ENCODE assay signal across 32 cellular contexts in genomic region chr22:43401661-43402060, GRCh38. TPM values are rescaled to one million over a fixed set of nuclear protein-coding genes. Genes with fewer than 3 reads are reported as not detected.
"Had no signal": no experiment of that assay in that cellular context is flagged by ENCODE, and none has a peak within 500 bp of the region (broad histone marks: within the 10 kb centered on the region; RNA-seq: fewer than 3 reads in every experiment).

No MANE protein-coding gene starts in this region.

- H3K27me3 ChIP-seq: brain microvascular endothelial cell had no signal

- H3K4me3 ChIP-seq: esophagus squamous epithelium, gastroesophageal sphincter, heart right ventricle had no signal

- DNase-seq: activated CD4-positive, alpha-beta memory T cell treated with anti-CD3 and anti-CD28 coated beads, Interleukin-2, amount 10 ng/mL, durations not matched to agents 7 days and 5 days; activated CD4-positive, alpha-beta T cell treated with anti-CD3 and anti-CD28 coated beads for 1 hour; activated CD4-positive, alpha-beta T cell treated with anti-CD3 and anti-CD28 coated beads for 4 hours; activated CD4-positive, alpha-beta T cell treated with anti-CD3 and anti-CD28 coated beads, Interleukin-2, amount 10 ng/mL, durations not matched to agents 7 days and 5 days; activated CD4-positive, alpha-beta T cell treated with anti-CD3 and anti-CD28 coated beads, Interleukin-2, amount 50 U/mL, for 4 hours; activated CD8-positive, alpha-beta memory T cell treated with anti-CD3 and anti-CD28 coated beads, Interleukin-2, amount 50 U/mL, for 48 hours; activated gamma-delta T cell; activated naive CD4-positive, alpha-beta T cell; activated naive CD4-positive, alpha-beta T cell treated with anti-CD3 and anti-CD28 coated beads, Interleukin-2, amount 10 ng/mL, durations not matched to agents 7 days and 5 days; activated naive CD8-positive, alpha-beta T cell treated with anti-CD3 and anti-CD28 coated beads, Interleukin-2, amount 10 ng/mL, durations not matched to agents 7 days and 5 days; activated T-cell treated with anti-CD3 and anti-CD28 coated beads for 4 hours; activated T-cell treated with anti-CD3 and anti-CD28 coated beads, Interleukin-2, amount 50 U/mL, for 24 hours; activated T-cell treated with anti-CD3 and anti-CD28 coated beads, Interleukin-2, amount 50 U/mL, for 72 hours; brain microvascular endothelial cell; cortex of kidney; effector CD8-positive, alpha-beta T cell; esophagus squamous epithelium; foreskin melanocyte; heart right ventricle; T-helper 2 cell had no signal

- H3K27me3 Mint-ChIP-seq: activated CD4-positive, alpha-beta T cell treated with anti-CD3 and anti-CD28 coated beads, Interleukin-2, amount 10 ng/mL, durations not matched to agents 7 days and 5 days had no signal

- ATAC-seq: activated naive CD4-positive, alpha-beta T cell treated with anti-CD3 and anti-CD28 coated beads, Interleukin-2, amount 50 U/mL, for 72 hours; activated T-cell treated with anti-CD3 and anti-CD28 coated beads, Interleukin-2, amount 50 U/mL, for 72 hours; gastroesophageal sphincter; heart right ventricle had no signal

- H3K9me3 Mint-ChIP-seq: activated CD4-positive, alpha-beta memory T cell treated with anti-CD3 and anti-CD28 coated beads, Interleukin-2, amount 10 ng/mL, durations not matched to agents 7 days and 5 days; activated CD4-positive, alpha-beta T cell treated with anti-CD3 and anti-CD28 coated beads, Interleukin-2, amount 10 ng/mL, durations not matched to agents 7 days and 5 days; activated naive CD4-positive, alpha-beta T cell treated with anti-CD3 and anti-CD28 coated beads, Interleukin-2, amount 10 ng/mL, durations not matched to agents 7 days and 5 days; activated naive CD4-positive, alpha-beta T cell treated with anti-CD3 and anti-CD28 coated beads, Interleukin-2, amount 50 U/mL, for 72 hours; activated naive CD8-positive, alpha-beta T cell treated with anti-CD3 and anti-CD28 coated beads, Interleukin-2, amount 10 ng/mL, durations not matched to agents 7 days and 5 days; activated T-cell treated with anti-CD3 and anti-CD28 coated beads, Interleukin-2, amount 50 U/mL, for 24 hours; activated T-cell treated with anti-CD3 and anti-CD28 coated beads, Interleukin-2, amount 50 U/mL, for 72 hours; central memory CD8-positive, alpha-beta T cell had no signal

- H3K36me3 Mint-ChIP-seq: activated naive CD4-positive, alpha-beta T cell treated with anti-CD3 and anti-CD28 coated beads, Interleukin-2, amount 10 ng/mL, durations not matched to agents 7 days and 5 days; activated naive CD4-positive, alpha-beta T cell treated with anti-CD3 and anti-CD28 coated beads, Interleukin-2, amount 50 U/mL, for 72 hours; activated naive CD8-positive, alpha-beta T cell treated with anti-CD3 and anti-CD28 coated beads, Interleukin-2, amount 10 ng/mL, durations not matched to agents 7 days and 5 days had no signal

- H3K4me3 Mint-ChIP-seq: activated CD4-positive, alpha-beta memory T cell treated with anti-CD3 and anti-CD28 coated beads, Interleukin-2, amount 10 ng/mL, durations not matched to agents 7 days and 5 days; activated CD4-positive, alpha-beta T cell treated with anti-CD3 and anti-CD28 coated beads, Interleukin-2, amount 10 ng/mL, durations not matched to agents 7 days and 5 days; activated naive CD4-positive, alpha-beta T cell treated with anti-CD3 and anti-CD28 coated beads, Interleukin-2, amount 10 ng/mL, durations not matched to agents 7 days and 5 days; activated naive CD8-positive, alpha-beta T cell treated with anti-CD3 and anti-CD28 coated beads, Interleukin-2, amount 10 ng/mL, durations not matched to agents 7 days and 5 days; activated T-cell treated with anti-CD3 and anti-CD28 coated beads, Interleukin-2, amount 50 U/mL, for 24 hours; activated T-cell treated with anti-CD3 and anti-CD28 coated beads, Interleukin-2, amount 50 U/mL, for 72 hours; central memory CD8-positive, alpha-beta T cell had no signal

- H3K36me3 ChIP-seq: brain microvascular endothelial cell, esophagus squamous epithelium, gastroesophageal sphincter, heart right ventricle had no signal

- H3K27ac ChIP-seq: brain microvascular endothelial cell, epithelial cell of prostate, esophagus squamous epithelium, gastroesophageal sphincter, heart right ventricle had no signal

- H3K27ac Mint-ChIP-seq: activated CD4-positive, alpha-beta memory T cell treated with anti-CD3 and anti-CD28 coated beads, Interleukin-2, amount 10 ng/mL, durations not matched to agents 7 days and 5 days; activated CD4-positive, alpha-beta T cell treated with anti-CD3 and anti-CD28 coated beads, Interleukin-2, amount 10 ng/mL, durations not matched to agents 7 days and 5 days; activated naive CD4-positive, alpha-beta T cell treated with anti-CD3 and anti-CD28 coated beads, Interleukin-2, amount 10 ng/mL, durations not matched to agents 7 days and 5 days; activated naive CD4-positive, alpha-beta T cell treated with anti-CD3 and anti-CD28 coated beads, Interleukin-2, amount 50 U/mL, for 72 hours; activated naive CD8-positive, alpha-beta T cell treated with anti-CD3 and anti-CD28 coated beads, Interleukin-2, amount 10 ng/mL, durations not matched to agents 7 days and 5 days; activated T-cell treated with anti-CD3 and anti-CD28 coated beads, Interleukin-2, amount 50 U/mL, for 24 hours; activated T-cell treated with anti-CD3 and anti-CD28 coated beads, Interleukin-2, amount 50 U/mL, for 72 hours had no signal

- H3K9me3 ChIP-seq: esophagus squamous epithelium, heart right ventricle had no signal

- H3K4me1 ChIP-seq: gastroesophageal sphincter had no signal

- H3K4me1 Mint-ChIP-seq: activated CD4-positive, alpha-beta memory T cell treated with anti-CD3 and anti-CD28 coated beads, Interleukin-2, amount 10 ng/mL, durations not matched to agents 7 days and 5 days; activated CD4-positive, alpha-beta T cell treated with anti-CD3 and anti-CD28 coated beads, Interleukin-2, amount 10 ng/mL, durations not matched to agents 7 days and 5 days; activated naive CD4-positive, alpha-beta T cell treated with anti-CD3 and anti-CD28 coated beads, Interleukin-2, amount 10 ng/mL, durations not matched to agents 7 days and 5 days; activated naive CD8-positive, alpha-beta T cell treated with anti-CD3 and anti-CD28 coated beads, Interleukin-2, amount 10 ng/mL, durations not matched to agents 7 days and 5 days; central memory CD8-positive, alpha-beta T cell had no signal

RNA-seq across cellular contexts. Expression of gene MPPED1, which starts 10.2 kb away (rescaled TPM):
- total RNA-seq: activated CD4-positive, alpha-beta memory T cell treated with anti-CD3 and anti-CD28 coated beads, Interleukin-2, amount 10 ng/mL, durations not matched to agents 7 days and 5 days; activated CD4-positive, alpha-beta T cell treated with anti-CD3 and anti-CD28 coated beads, Interleukin-2, amount 10 ng/mL, durations not matched to agents 7 days and 5 days; activated naive CD4-positive, alpha-beta T cell treated with anti-CD3 and anti-CD28 coated beads, Interleukin-2, amount 50 U/mL, for 72 hours; activated naive CD8-positive, alpha-beta T cell treated with anti-CD3 and anti-CD28 coated beads, Interleukin-2, amount 10 ng/mL, durations not matched to agents 7 days and 5 days; activated T-cell treated with anti-CD3 and anti-CD28 coated beads, Interleukin-2, amount 50 U/mL, for 72 hours; astrocyte; bronchial epithelial cell; cardiac septum; dermis microvascular lymphatic vessel endothelial cell; endothelial cell of umbilical vein; esophagus squamous epithelium; fibroblast of lung; fibroblast of villous mesenchyme; heart right ventricle; T-helper 1 cell treated with Interleukin-12 subunit alpha and Interleukin-12 subunit beta and Interleukin-4 antibody, amounts not matched to agents 30 ng/mL and 1 ng/mL, for 36 hours had no signal
- polyA plus RNA-seq: endothelial cell of umbilical vein, fibroblast of lung had no signal

RNA-seq across cellular contexts. Expression of gene SCUBE1, which starts 58.5 kb away (rescaled TPM):
- total RNA-seq: activated CD4-positive, alpha-beta T cell treated with anti-CD3 and anti-CD28 coated beads, Interleukin-2, amount 10 ng/mL, durations not matched to agents 7 days and 5 days; endothelial cell of umbilical vein; fibroblast of villous mesenchyme had no signal
- polyA plus RNA-seq: fibroblast of lung had no signal
